16 cellular contexts compared by ENCODE assay signal in genomic region chr18:46470714-46471113, GRCh38.
DNase-seq lines count a peak whose midpoint lies in the region; ATAC-seq and TF ChIP-seq lines count a peak whose summit lies in the region.
"Had no signal": no experiment of that assay in that cellular context is flagged by ENCODE, and none has a peak within 500 bp of the region (broad histone marks: within the 10 kb centered on the region; RNA-seq: fewer than 3 reads in every experiment).

No MANE protein-coding gene starts in this region.

- no peaks in the 10 kb centered on the region for H3K79me1 ChIP-seq in mesendoderm (ENCODE audit: low read length)

- no peak overlapping the region for H4K5ac ChIP-seq in mesendoderm (ENCODE audit: low read length)

- H3K4me3 ChIP-seq in mesendoderm (ENCODE audit: low read length), result no peak overlapping the region
- H3K4me3 ChIP-seq: A549; BLaER1 treated with 17β-estradiol and CSF1 and Interleukin-3, amounts not matched to agents 10 nM and 100 nM had no signal

- no peak overlapping the region for H3K9ac ChIP-seq in mesendoderm (ENCODE audit: low read length)
- H3K9ac ChIP-seq: BLaER1 treated with 17β-estradiol and CSF1 and Interleukin-3, amounts not matched to agents 10 nM and 100 nM had no signal

- no peak overlapping the region for H3K18ac ChIP-seq in mesendoderm (ENCODE audit: low read length)

- no peak overlapping the region for H3K4ac ChIP-seq in mesendoderm (ENCODE audit: low read depth, low read length)

- no peak overlapping the region for H3K23ac ChIP-seq in mesendoderm (ENCODE audit: low read length)

- no peak overlapping the region for H2AK5ac ChIP-seq in mesendoderm (ENCODE audit: low read length)

- no peaks in the 10 kb centered on the region for H3K27me3 ChIP-seq in mesendoderm (ENCODE audit: insufficient read depth, low read length, poor library complexity)
- H3K27me3 ChIP-seq: BLaER1 treated with 17β-estradiol and CSF1 and Interleukin-3, amounts not matched to agents 10 nM and 100 nM had no signal

- H3K36me3 ChIP-seq in mesendoderm (ENCODE audit: control insufficient read depth, insufficient read depth, low read length), result no peaks in the 10 kb centered on the region
- H3K36me3 ChIP-seq: BLaER1 treated with 17β-estradiol and CSF1 and Interleukin-3, amounts not matched to agents 10 nM and 100 nM had no signal

- DNase-seq in mesendoderm (peak; percentile 83), NCI-H1105 (lab: John Stamatoyannopoulos, UW) (no peak), DMS153 (lab: John Stamatoyannopoulos, UW) (no peak)
- DNase-seq: AML-193; CD4-positive, alpha-beta memory T cell; CD4-positive, CD25-positive, alpha-beta regulatory T cell; CD8-positive, alpha-beta memory T cell; COR-L47; DMS 273 treated with DMSO at 0.1 percent for 48 hours; DMS79 treated with DMSO at 0.1 percent for 48 hours; GF-D8 had no signal

- H4K8ac ChIP-seq in mesendoderm (ENCODE audit: low read depth, low read length), result no peak overlapping the region

- no peak overlapping the region for H3K56ac ChIP-seq in mesendoderm (ENCODE audit: low read length)

- H3K4me2 ChIP-seq in mesendoderm (ENCODE audit: low read length), result no peak overlapping the region
- H3K4me2 ChIP-seq: A549; BLaER1 treated with 17β-estradiol and CSF1 and Interleukin-3, amounts not matched to agents 10 nM and 100 nM had no signal

- H3K27ac ChIP-seq in 22Rv1 (peak overlapping the region; percentile 83), C4-2B (peak overlapping the region; percentile 92), mesendoderm (ENCODE audit: low read depth, low read length) (no peak overlapping the region)
- H3K27ac ChIP-seq: A549; BLaER1 treated with 17β-estradiol and CSF1 and Interleukin-3, amounts not matched to agents 10 nM and 100 nM had no signal

- H2BK15ac ChIP-seq in mesendoderm (replicated peaks; ENCODE audit: low read depth), result no peak overlapping the region

- no peaks in the 10 kb centered on the region for H3K79me2 ChIP-seq in mesendoderm (ENCODE audit: control insufficient read depth, insufficient read depth, low read length)

- no peak overlapping the region for H2BK5ac ChIP-seq in mesendoderm (ENCODE audit: low read length)

- peaks cover 17% of the 10 kb centered on the region for H3K4me1 ChIP-seq in mesendoderm (ENCODE audit: control insufficient read depth, low read depth, low read length)
- H3K4me1 ChIP-seq: A549 had no signal

- no peak overlapping the region for H2BK120ac ChIP-seq in mesendoderm (ENCODE audit: low read depth, low read length)

- no CpG with 5 or more reads among the region's 3 CpGs for WGBS in mesendoderm (ENCODE audit: extremely low coverage, insufficient coverage, low lambda C conversion rate)

- TF ChIP-seq CTCF in 22Rv1 (IDR thresholded peaks at IDR 0.05) (no peak), C4-2B (conservative IDR thresholded peaks at IDR 0.05) (no peak)

- ATAC-seq in GM18870 (IDR thresholded peaks at IDR 0.05; ENCODE audit: unreplicated experiment), result no peak
- ATAC-seq: A549 had no signal
